27 cellular contexts compared by ENCODE assay signal in the genomic region with DNA sequence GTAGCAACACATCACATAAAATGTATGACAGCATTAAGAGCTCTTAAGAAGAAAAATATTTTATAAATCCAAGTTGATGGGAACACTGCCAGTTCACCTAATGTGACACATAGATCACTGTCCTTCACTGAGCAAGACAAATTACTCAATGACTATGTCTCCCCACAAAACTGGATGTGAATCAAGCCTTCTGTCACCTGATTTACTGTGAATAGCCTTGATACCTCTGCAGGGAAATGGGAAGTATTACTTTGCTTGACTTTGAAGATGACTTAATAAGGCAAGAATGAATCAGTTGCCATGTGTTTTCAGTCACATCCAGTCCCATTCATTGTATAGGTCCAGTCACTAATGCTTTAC.
A peak's percentile ranks its signal among the peaks of the same experiment; 100 is the strongest.
DNase-seq lines count a peak whose midpoint lies in the region; ATAC-seq and TF ChIP-seq lines count a peak whose summit lies in the region.
"Had no signal": no experiment of that assay in that cellular context is flagged by ENCODE, and none has a peak within 500 bp of the region (broad histone marks: within the 10 kb centered on the region; RNA-seq: fewer than 3 reads in every experiment).

No MANE protein-coding gene starts in this region.

- H3K36me3 ChIP-seq in PC-3 (ENCODE audit: low read depth, low read length) (no peaks in the 10 kb centered on the region), spleen (no peaks in the 10 kb centered on the region), neuronal stem cell (replicated peaks in 1 of 2; ENCODE audit: control insufficient read depth in 2 of 2, insufficient read depth in 2 of 2, low read length in 2 of 2) (no peaks in the 10 kb centered on the region)
- H3K36me3 ChIP-seq: tibial nerve had no signal

- no peak overlapping the region for H3K27ac Mint-ChIP-seq in activated CD4-positive, alpha-beta T cell treated with anti-CD3 and anti-CD28 coated beads for 36 hours
- H3K27ac Mint-ChIP-seq in stimulated activated memory B cell treated with anti-CD40 and anti-IgM and Interleukin-4, amounts not matched to agents 10 μg/mL and 1 μg/mL and 100 μg/mL, for 72 hours: no peak overlapping the region
- H3K27ac Mint-ChIP-seq: activated CD4-positive, alpha-beta T cell treated with anti-CD3 and anti-CD28 coated beads, Interleukin-2, amount 10 ng/mL, durations not matched to agents 24 days and 14 days; activated CD8-positive, alpha-beta memory T cell treated with anti-CD3 and anti-CD28 coated beads, Interleukin-2, amount 10 ng/mL, durations not matched to agents 7 days and 5 days; activated naive CD4-positive, alpha-beta T cell treated with anti-CD3 and anti-CD28 coated beads, Interleukin-2, amount 50 U/mL, for 24 hours; naive thymus-derived CD4-positive, alpha-beta T cell; T-helper 2 cell treated with Interferon-gamma antibody and Interleukin-4, amounts not matched to agents 5 μg/mL and 100 μg/mL, for 36 hours had no signal

- H3K18ac ChIP-seq in neuronal stem cell (ENCODE audit: low read length): no peak overlapping the region

- H4K91ac ChIP-seq in neuronal stem cell (ENCODE audit: low read depth, low read length, poor library complexity): no peak overlapping the region

- POLR2A ChIA-PET in activated CD4-positive, alpha-beta T cell treated with anti-CD3 and anti-CD28 coated beads for 36 hours (lab: Charles Lee): no interaction called here
- POLR2A ChIA-PET in PC-3 (lab: Charles Lee; ENCODE audit: unreplicated experiment): no interaction called here

- H3K79me1 ChIP-seq in neuronal stem cell (ENCODE audit: low read depth, low read length): no peaks in the 10 kb centered on the region

- H2AK5ac ChIP-seq in neuronal stem cell (ENCODE audit: low read depth, low read length): no peak overlapping the region

- H3K9me3 Mint-ChIP-seq in activated CD4-positive, alpha-beta T cell treated with anti-CD3 and anti-CD28 coated beads for 36 hours (ENCODE audit: low read depth): no peaks in the 10 kb centered on the region
- no peaks in the 10 kb centered on the region for H3K9me3 Mint-ChIP-seq in stimulated activated memory B cell treated with anti-CD40 and anti-IgM and Interleukin-4, amounts not matched to agents 10 μg/mL and 1 μg/mL and 100 μg/mL, for 72 hours
- H3K9me3 Mint-ChIP-seq: activated CD4-positive, alpha-beta T cell treated with anti-CD3 and anti-CD28 coated beads, Interleukin-2, amount 10 ng/mL, durations not matched to agents 24 days and 14 days; activated naive CD4-positive, alpha-beta T cell treated with anti-CD3 and anti-CD28 coated beads, Interleukin-2, amount 50 U/mL, for 24 hours; T-helper 2 cell treated with Interferon-gamma antibody and Interleukin-4, amounts not matched to agents 5 μg/mL and 100 μg/mL, for 36 hours had no signal

- no peak for TF ChIP-seq POLR2A in spleen (IDR thresholded peaks at IDR 0.05)

- H3K23ac ChIP-seq in neuronal stem cell (ENCODE audit: low read depth, low read length, poor library complexity): no peak overlapping the region

- H3K9me3 ChIP-seq in PC-3 (ENCODE audit: low read length) (no peaks in the 10 kb centered on the region), spleen (no peaks in the 10 kb centered on the region), neuronal stem cell (replicated peaks in 1 of 2; ENCODE audit: control insufficient read depth in 2 of 2, insufficient read depth in 1 of 2, low read depth in 1 of 2, low read length in 2 of 2) (no peaks in the 10 kb centered on the region)
- H3K9me3 ChIP-seq: body of pancreas, tibial nerve had no signal

- H3K27ac ChIP-seq in PC-3 (ENCODE audit: low read length) (no peak overlapping the region), foreskin keratinocyte (no peak overlapping the region), spleen (no peak overlapping the region), neuronal stem cell (replicated peaks; ENCODE audit: low read length) (no peak overlapping the region)
- H3K27ac ChIP-seq: body of pancreas, tibial nerve, VCaP had no signal

- H3K4me1 ChIP-seq in PC-3 (ENCODE audit: insufficient read depth, low read length) (no peaks in the 10 kb centered on the region), foreskin keratinocyte (no peaks in the 10 kb centered on the region), spleen (no peaks in the 10 kb centered on the region), neuronal stem cell (ENCODE audit: control insufficient read depth in 2 of 2, insufficient read depth in 1 of 2, low read depth in 1 of 2, low read length in 2 of 2) (no peaks in the 10 kb centered on the region)
- H3K4me1 ChIP-seq: body of pancreas, tibial nerve had no signal

- H3K4me1 Mint-ChIP-seq in activated CD4-positive, alpha-beta T cell treated with anti-CD3 and anti-CD28 coated beads for 36 hours: peaks cover 2% of the 10 kb centered on the region
- no peaks in the 10 kb centered on the region for H3K4me1 Mint-ChIP-seq in stimulated activated memory B cell treated with anti-CD40 and anti-IgM and Interleukin-4, amounts not matched to agents 10 μg/mL and 1 μg/mL and 100 μg/mL, for 72 hours
- H3K4me1 Mint-ChIP-seq: activated CD4-positive, alpha-beta T cell treated with anti-CD3 and anti-CD28 coated beads, Interleukin-2, amount 10 ng/mL, durations not matched to agents 24 days and 14 days; activated CD8-positive, alpha-beta memory T cell treated with anti-CD3 and anti-CD28 coated beads, Interleukin-2, amount 10 ng/mL, durations not matched to agents 7 days and 5 days; activated naive CD4-positive, alpha-beta T cell treated with anti-CD3 and anti-CD28 coated beads, Interleukin-2, amount 50 U/mL, for 24 hours; naive thymus-derived CD4-positive, alpha-beta T cell had no signal

- H3F3A ChIP-seq in PC-3 (ENCODE audit: low read length, unreplicated experiment): no peaks in the 10 kb centered on the region

- no peaks in the 10 kb centered on the region for H3K36me3 Mint-ChIP-seq in activated CD4-positive, alpha-beta T cell treated with anti-CD3 and anti-CD28 coated beads for 36 hours (ENCODE audit: low read depth)
- H3K36me3 Mint-ChIP-seq in stimulated activated memory B cell treated with anti-CD40 and anti-IgM and Interleukin-4, amounts not matched to agents 10 μg/mL and 1 μg/mL and 100 μg/mL, for 72 hours: no peaks in the 10 kb centered on the region
- H3K36me3 Mint-ChIP-seq: activated CD8-positive, alpha-beta memory T cell treated with anti-CD3 and anti-CD28 coated beads, Interleukin-2, amount 10 ng/mL, durations not matched to agents 7 days and 5 days; activated naive CD4-positive, alpha-beta T cell treated with anti-CD3 and anti-CD28 coated beads, Interleukin-2, amount 50 U/mL, for 24 hours; naive thymus-derived CD4-positive, alpha-beta T cell had no signal

- H2BK5ac ChIP-seq in neuronal stem cell (ENCODE audit: low read length): no peak overlapping the region

- H2BK15ac ChIP-seq in neuronal stem cell (ENCODE audit: low read length): no peak overlapping the region

- no peak overlapping the region for H3K4ac ChIP-seq in neuronal stem cell (ENCODE audit: low read length)

- intact Hi-C loops in activated CD4-positive, alpha-beta T cell treated with anti-CD3 and anti-CD28 coated beads for 36 hours (cut with DNase I, micrococcal nuclease): no loop called here
- intact Hi-C loops in PC-3 (cut with micrococcal nuclease) (no loop called here), spleen (cut with DNase I; ENCODE audit: low total_unique reads) (no loop called here)

- H2BK120ac ChIP-seq in neuronal stem cell (ENCODE audit: low read depth, low read length): no peak overlapping the region

- no TSS peak for BruUV-seq in PC-3 (replicated peaks; lab: Mats Ljungman, UMichigan)

- H3K79me2 ChIP-seq in PC-3 (ENCODE audit: low read length): no peaks in the 10 kb centered on the region

- H3K27me3 ChIP-seq in PC-3 (ENCODE audit: low read length) (0 out of 2 replicates have a peak, but pooled peaks cover 6% of the 10 kb centered on the region), foreskin keratinocyte (no peaks in the 10 kb centered on the region), spleen (replicated peaks in 1 of 7) (no peaks in the 10 kb centered on the region), neuronal stem cell (ENCODE audit: control insufficient read depth in 3 of 3, insufficient read depth in 3 of 3, low read depth in 1 of 3, low read length in 3 of 3) (no peaks in the 10 kb centered on the region)
- H3K27me3 ChIP-seq: body of pancreas, tibial nerve had no signal

- H3K9ac ChIP-seq in PC-3 (ENCODE audit: low read length) (no peak overlapping the region), neuronal stem cell (ENCODE audit: low read depth, low read length, poor library complexity) (no peak overlapping the region)

- DNase-seq in activated CD4-positive, alpha-beta T cell treated with anti-CD3 and anti-CD28 coated beads for 36 hours: no peak
- DNase-seq in activated CD4-positive, alpha-beta T cell treated with anti-CD3 and anti-CD28 coated beads, Interleukin-2, amount 50 U/mL, for 48 hours: no peak
- DNase-seq in PC-3 (peak; percentile 48), foreskin keratinocyte (peak; percentile 10 to 25), spleen (no peak), neuronal stem cell (ENCODE audit: low spot score) (no peak)
- no peak for DNase-seq in activated CD8-positive, alpha-beta memory T cell treated with anti-CD3 and anti-CD28 coated beads, Interleukin-2, amount 50 U/mL, for 48 hours
- DNase-seq: activated CD4-positive, alpha-beta T cell treated with anti-CD3 and anti-CD28 coated beads, Interleukin-2, amount 10 ng/mL, durations not matched to agents 24 days and 14 days; activated CD8-positive, alpha-beta memory T cell treated with anti-CD3 and anti-CD28 coated beads, Interleukin-2, amount 10 ng/mL, durations not matched to agents 7 days and 5 days; body of pancreas; DMS79 treated with DMSO at 0.1 percent for 48 hours; foreskin fibroblast; GOT3; Kasumi-1; naive thymus-derived CD4-positive, alpha-beta T cell; NCI-H1930; NCI-H2227 treated with DMSO at 0.1 percent for 48 hours; NCI-H774; right cardiac atrium; stimulated activated CD4-positive, alpha-beta T cell treated with anti-CD3 and anti-CD28 coated beads, Interleukin-12 subunit alpha, Interleukin-12 subunit beta, amount 100 ng/mL, for 4 hours had no signal

- H3K14ac ChIP-seq in neuronal stem cell (ENCODE audit: low read length): no peak overlapping the region

- H3K27me3 Mint-ChIP-seq in activated CD4-positive, alpha-beta T cell treated with anti-CD3 and anti-CD28 coated beads for 36 hours: peaks cover 4% of the 10 kb centered on the region
- H3K27me3 Mint-ChIP-seq in stimulated activated memory B cell treated with anti-CD40 and anti-IgM and Interleukin-4, amounts not matched to agents 10 μg/mL and 1 μg/mL and 100 μg/mL, for 72 hours: peaks cover 22% of the 10 kb centered on the region

- H4K20me1 ChIP-seq in PC-3 (ENCODE audit: low read length): no peaks in the 10 kb centered on the region

- H3K4me2 ChIP-seq in PC-3 (ENCODE audit: low read length) (no peak overlapping the region), neuronal stem cell (ENCODE audit: insufficient read depth, low read length, poor library complexity, severe bottlenecking) (no peak overlapping the region)

- H3K9me2 ChIP-seq in PC-3 (replicated peaks; ENCODE audit: low read length): no peaks in the 10 kb centered on the region

- H2AFZ ChIP-seq in PC-3 (ENCODE audit: low read length) (no peak overlapping the region), neuronal stem cell (ENCODE audit: low read length) (no peak overlapping the region)

- H4K8ac ChIP-seq in neuronal stem cell (ENCODE audit: low read depth, low read length): no peak overlapping the region

- H3K4me3 ChIP-seq in PC-3 (ENCODE audit: low read length) (no peak overlapping the region), spleen (no peak overlapping the region), neuronal stem cell (ENCODE audit: low read length in 2 of 2) (no peak overlapping the region)
- H3K4me3 ChIP-seq: body of pancreas, GM12878, tibial nerve had no signal

- ATAC-seq in activated CD4-positive, alpha-beta T cell treated with anti-CD3 and anti-CD28 coated beads for 36 hours: peak; percentile 64
- ATAC-seq in PC-3: peak; percentile 20
- peak; percentile 35 for ATAC-seq in foreskin keratinocyte
- ATAC-seq in stimulated activated memory B cell treated with anti-CD40 and anti-IgM and Interleukin-4, amounts not matched to agents 10 μg/mL and 1 μg/mL and 100 μg/mL, for 72 hours: peak; percentile 42
- ATAC-seq: activated CD8-positive, alpha-beta memory T cell treated with anti-CD3 and anti-CD28 coated beads, Interleukin-2, amount 10 ng/mL, durations not matched to agents 7 days and 5 days; body of pancreas; GM12878; left lobe of liver; naive thymus-derived CD4-positive, alpha-beta T cell; right cardiac atrium had no signal

- CTCF ChIA-PET in activated CD4-positive, alpha-beta T cell treated with anti-CD3 and anti-CD28 coated beads for 36 hours (lab: Charles Lee): no interaction called here
- CTCF ChIA-PET in PC-3 (lab: Charles Lee): no interaction called here

- H3K4me3 Mint-ChIP-seq in activated CD4-positive, alpha-beta T cell treated with anti-CD3 and anti-CD28 coated beads for 36 hours: no peak overlapping the region
- H3K4me3 Mint-ChIP-seq in stimulated activated memory B cell treated with anti-CD40 and anti-IgM and Interleukin-4, amounts not matched to agents 10 μg/mL and 1 μg/mL and 100 μg/mL, for 72 hours: no peak overlapping the region
- H3K4me3 Mint-ChIP-seq: activated CD4-positive, alpha-beta T cell treated with anti-CD3 and anti-CD28 coated beads, Interleukin-2, amount 10 ng/mL, durations not matched to agents 24 days and 14 days; activated CD8-positive, alpha-beta memory T cell treated with anti-CD3 and anti-CD28 coated beads, Interleukin-2, amount 10 ng/mL, durations not matched to agents 7 days and 5 days; activated naive CD4-positive, alpha-beta T cell treated with anti-CD3 and anti-CD28 coated beads, Interleukin-2, amount 50 U/mL, for 24 hours; naive thymus-derived CD4-positive, alpha-beta T cell; T-helper 2 cell treated with Interferon-gamma antibody and Interleukin-4, amounts not matched to agents 5 μg/mL and 100 μg/mL, for 36 hours had no signal

- TF ChIP-seq CTCF in PC-3 (conservative IDR thresholded peaks at IDR 0.05; ENCODE audit: low read depth, low read length) (no peak), foreskin keratinocyte (conservative IDR thresholded peaks at IDR 0.05) (no peak), spleen (IDR thresholded peaks at IDR 0.05 in 8 of 11, conservative IDR thresholded peaks at IDR 0.05 in 3 of 11) (no peak)

- H2BK12ac ChIP-seq in neuronal stem cell (ENCODE audit: low read length): no peak overlapping the region

Comparison
In these comparisons a context has a peak if more than half of its experiments do, and no peak if none do; other contexts are left out.
1. DNase-seq: peak in PC-3 (single experiment) and foreskin keratinocyte (2 of 2); none in activated CD4-positive, alpha-beta T cell treated with anti-CD3 and anti-CD28 coated beads for 36 hours (single experiment), activated CD4-positive, alpha-beta T cell treated with anti-CD3 and anti-CD28 coated beads, Interleukin-2, amount 50 U/mL, for 48 hours (0 of 2), spleen (single experiment), activated CD8-positive, alpha-beta memory T cell treated with anti-CD3 and anti-CD28 coated beads, Interleukin-2, amount 50 U/mL, for 48 hours (single experiment) and neuronal stem cell (single experiment).
2. Peak in every context shown above with its lines, with median percentiles within 50 percentile points of each other: ATAC-seq.